In genomic region chr14:100782516-100783320, GRCh38 we compare ENCODE assay signal across 2 cellular contexts.
TF ChIP-seq lines count a peak whose summit lies in the region.

No MANE protein-coding gene starts in this region.

TF ChIP-seq in GM23338, 12 proteins besides CTCF, POLR2A, EP300 and RAD21 (continued from another document):
- TF ChIP-seq REST (IDR thresholded peaks at IDR 0.05; ENCODE audit: unreplicated experiment), result no peak
- TF ChIP-seq ZNF114 (CRISPR knock-in tag; IDR thresholded peaks at IDR 0.05), result no peak
- TF ChIP-seq CREB1 (CRISPR knock-in tag; IDR thresholded peaks at IDR 0.05; ENCODE audit: low read depth), result no peak
- TF ChIP-seq EZH2 (IDR thresholded peaks at IDR 0.05; ENCODE audit: low read depth, unreplicated experiment), result no peak
- TF ChIP-seq EZH2phosphoT487 (IDR thresholded peaks at IDR 0.05; ENCODE audit: unreplicated experiment), result no peak
- TF ChIP-seq POLR2AphosphoS5 (IDR thresholded peaks at IDR 0.05; ENCODE audit: low read depth), result no peak
- TF ChIP-seq ZNF462 (CRISPR knock-in tag; IDR thresholded peaks at IDR 0.05), result no peak
- TF ChIP-seq NANOG (IDR thresholded peaks at IDR 0.05; ENCODE audit: borderline replicate concordance), result no peak
- TF ChIP-seq JUNB (IDR thresholded peaks at IDR 0.05; ENCODE audit: unreplicated experiment), result no peak

TF ChIP-seq in SK-N-SH, 30 proteins besides CTCF, POLR2A, EP300 and RAD21 (continued from another document):
- TF ChIP-seq PBX3 (IDR thresholded peaks at IDR 0.05), result no peak
- TF ChIP-seq TEAD4 (IDR thresholded peaks at IDR 0.05; ENCODE audit: borderline replicate concordance, insufficient read depth), result 0 out of 2 replicates have a peak, but pooled peaks have one; percentile 35
- no peak for TF ChIP-seq ELF1 (IDR thresholded peaks at IDR 0.05)
- TF ChIP-seq CHD2 (IDR thresholded peaks at IDR 0.05; ENCODE audit: low read length, partially characterized antibody), result peak; percentile 87
- TF ChIP-seq, protein P1, sequence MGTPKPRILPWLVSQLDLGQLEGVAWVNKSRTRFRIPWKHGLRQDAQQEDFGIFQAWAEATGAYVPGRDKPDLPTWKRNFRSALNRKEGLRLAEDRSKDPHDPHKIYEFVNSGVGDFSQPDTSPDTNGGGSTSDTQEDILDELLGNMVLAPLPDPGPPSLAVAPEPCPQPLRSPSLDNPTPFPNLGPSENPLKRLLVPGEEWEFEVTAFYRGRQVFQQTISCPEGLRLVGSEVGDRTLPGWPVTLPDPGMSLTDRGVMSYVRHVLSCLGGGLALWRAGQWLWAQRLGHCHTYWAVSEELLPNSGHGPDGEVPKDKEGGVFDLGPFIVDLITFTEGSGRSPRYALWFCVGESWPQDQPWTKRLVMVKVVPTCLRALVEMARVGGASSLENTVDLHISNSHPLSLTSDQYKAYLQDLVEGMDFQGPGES (IDR thresholded peaks at IDR 0.05; ENCODE audit: low read depth, low read length), result no peak
- TF ChIP-seq RCOR1 (IDR thresholded peaks at IDR 0.05; ENCODE audit: low read length), result peak; percentile 94
- peak; percentile 100 for TF ChIP-seq FOXJ3 (CRISPR knock-in tag; IDR thresholded peaks at IDR 0.05)
- TF ChIP-seq, protein P2, sequence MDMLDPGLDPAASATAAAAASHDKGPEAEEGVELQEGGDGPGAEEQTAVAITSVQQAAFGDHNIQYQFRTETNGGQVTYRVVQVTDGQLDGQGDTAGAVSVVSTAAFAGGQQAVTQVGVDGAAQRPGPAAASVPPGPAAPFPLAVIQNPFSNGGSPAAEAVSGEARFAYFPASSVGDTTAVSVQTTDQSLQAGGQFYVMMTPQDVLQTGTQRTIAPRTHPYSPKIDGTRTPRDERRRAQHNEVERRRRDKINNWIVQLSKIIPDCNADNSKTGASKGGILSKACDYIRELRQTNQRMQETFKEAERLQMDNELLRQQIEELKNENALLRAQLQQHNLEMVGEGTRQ (IDR thresholded peaks at IDR 0.05; ENCODE audit: borderline replicate concordance, low read depth, low read length), result no peak
